Comparison of ENCODE assay signal across 10 cellular contexts in the genomic region with DNA sequence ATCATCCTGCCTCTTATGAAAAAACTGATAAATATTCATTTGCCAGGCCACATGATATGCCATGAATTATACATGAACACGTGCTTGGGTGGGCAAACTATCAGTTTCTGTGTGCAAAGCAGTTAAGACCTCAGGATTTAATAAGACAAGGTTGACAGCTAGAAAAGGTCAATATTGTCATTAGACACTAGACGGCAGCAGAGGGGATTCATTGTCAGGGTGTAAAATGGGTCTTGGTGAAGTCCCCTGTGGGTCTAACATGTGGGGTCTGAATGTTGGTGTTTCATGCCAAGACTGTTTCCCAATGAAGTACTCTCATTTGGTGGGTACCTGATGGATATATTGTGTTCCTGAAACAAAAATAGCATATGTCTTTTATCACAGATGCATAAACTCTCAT.
DNase-seq lines count a peak whose midpoint lies in the region; ATAC-seq and TF ChIP-seq lines count a peak whose summit lies in the region.
"Had no signal": no experiment of that assay in that cellular context is flagged by ENCODE, and none has a peak within 500 bp of the region (broad histone marks: within the 10 kb centered on the region; RNA-seq: fewer than 3 reads in every experiment).

No MANE protein-coding gene starts in this region.

- peak; percentile 62 for TF ChIP-seq CTCF in GM06990 (IDR thresholded peaks at IDR 0.05; ENCODE audit: insufficient read depth, low read length, poor library complexity, severe bottlenecking)

- H3K27me3 ChIP-seq in GM06990 (replicated peaks; ENCODE audit: control insufficient read depth, insufficient read depth, low read length): no peaks in the 10 kb centered on the region

- no peaks in the 10 kb centered on the region for H3K36me3 ChIP-seq in GM06990 (ENCODE audit: control insufficient read depth, insufficient read depth, low read length)
- H3K36me3 ChIP-seq: SJSA1 had no signal

- no peak overlapping the region for H3K4me3 ChIP-seq in GM06990 (replicated peaks; ENCODE audit: low read depth, low read length)
- H3K4me3 ChIP-seq: SJSA1 had no signal

- no peak for DNase-seq in GM06990 (ENCODE audit: extremely low read depth, insufficient read length)
- DNase-seq in LHCN-M2 (ENCODE audit: low read depth): peak; percentile 2
- peak; percentile 16 to 23 for DNase-seq in SHP77 (lab: John Stamatoyannopoulos, UW)
- peak; percentile 33 for DNase-seq in left kidney (ENCODE audit: low read depth, low spot score)
- DNase-seq in activated CD4-positive, alpha-beta T cell treated with anti-CD3 and anti-CD28 coated beads for 1 hour: no peak
- DNase-seq: aorta had no signal

- no peak for ATAC-seq in HG03039 (IDR thresholded peaks at IDR 0.05; ENCODE audit: unreplicated experiment)
- no peak for ATAC-seq in GM21360 (IDR thresholded peaks at IDR 0.05; ENCODE audit: unreplicated experiment)
- no peak for ATAC-seq in GM21526 (IDR thresholded peaks at IDR 0.05; ENCODE audit: low FRiP score, unreplicated experiment)

Comparison
In these comparisons a context has a peak if more than half of its experiments do, and no peak if none do; other contexts are left out.
1. DNase-seq: peak in LHCN-M2 (single experiment), SHP77 (2 of 2) and left kidney (single experiment); none in GM06990 (single experiment) and activated CD4-positive, alpha-beta T cell treated with anti-CD3 and anti-CD28 coated beads for 1 hour (single experiment).